ENCODE assay signal across 8 cellular contexts in the genomic region with DNA sequence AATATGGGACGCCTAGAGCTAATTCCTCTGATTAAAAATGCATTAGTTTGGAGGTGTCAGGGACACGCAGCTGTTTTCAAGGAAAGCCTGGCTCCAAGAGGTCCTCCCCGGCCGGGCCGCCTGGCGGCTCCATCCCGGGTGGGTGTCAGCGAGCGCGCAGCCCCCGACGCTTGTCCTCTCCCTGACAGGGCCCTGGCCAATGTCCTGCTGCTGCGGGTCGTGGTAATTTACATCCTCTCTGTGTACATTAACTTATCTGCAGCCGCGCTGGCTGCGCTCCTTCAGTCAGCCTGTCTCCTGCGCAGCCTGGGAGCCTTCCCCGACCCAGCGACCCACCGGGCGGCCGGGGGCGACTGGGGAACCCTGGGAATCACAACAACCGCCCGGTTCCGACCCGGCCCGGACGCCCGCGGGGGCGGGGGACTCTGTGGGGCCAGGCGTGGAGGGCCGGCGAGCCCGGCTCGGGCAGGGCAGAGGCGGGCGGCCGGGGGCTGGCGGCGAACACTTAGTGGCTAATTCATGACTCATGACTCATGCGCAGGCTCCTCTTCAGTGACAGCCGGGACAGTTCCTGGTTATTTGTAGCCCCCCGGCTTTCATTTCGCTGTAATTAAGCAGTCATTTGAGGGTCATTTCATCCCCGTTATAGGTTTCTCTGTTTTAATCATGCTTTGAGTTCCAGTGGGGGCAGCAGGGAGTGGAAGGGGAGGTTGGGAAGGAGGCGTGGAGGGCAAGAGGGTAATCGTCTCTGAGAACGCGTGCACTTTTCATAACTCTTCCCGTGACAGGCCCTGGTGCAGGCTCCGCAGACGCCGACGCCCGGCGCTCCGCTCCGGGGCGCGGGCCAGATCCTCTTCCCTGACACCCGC.
DNase-seq lines count a peak whose midpoint lies in the region; ATAC-seq and TF ChIP-seq lines count a peak whose summit lies in the region.

No MANE protein-coding gene starts in this region.

- H3K36me3 ChIP-seq in duodenal mucosa (ENCODE audit: control insufficient read depth in 1 of 2, insufficient read depth in 2 of 2, low read length in 2 of 2) = no peaks in the 10 kb centered on the region
- H3K36me3 ChIP-seq in lower lobe of right lung = no peaks in the 10 kb centered on the region
- no peaks in the 10 kb centered on the region for H3K36me3 ChIP-seq in thymus (ENCODE audit: control insufficient read depth, insufficient read depth)

- peak overlapping the region; percentile 54 to 69 for H3K9ac ChIP-seq in duodenal mucosa (ENCODE audit: low read depth in 1 of 2, low read length in 2 of 2)

- H3K27ac ChIP-seq in RWPE1 = peak overlapping the region; percentile 72
- H3K27ac ChIP-seq in duodenal mucosa (ENCODE audit: low read depth, low read length) = peak overlapping the region; percentile 71
- peak overlapping the region; percentile 86 for H3K27ac ChIP-seq in lower lobe of right lung
- no peak overlapping the region for H3K27ac ChIP-seq in thymus (ENCODE audit: low read depth)

- H3K4me1 ChIP-seq in duodenal mucosa (ENCODE audit: control insufficient read depth in 1 of 2, insufficient read depth in 2 of 2, low read length in 2 of 2) = peaks cover 0 to 17% of the 10 kb centered on the region in 2 donors
- peaks cover 10% of the 10 kb centered on the region for H3K4me1 ChIP-seq in lower lobe of right lung
- no peaks in the 10 kb centered on the region for H3K4me1 ChIP-seq in thymus (ENCODE audit: control insufficient read depth, insufficient read depth, low read length)

- TF ChIP-seq CTCF in RWPE1 (conservative IDR thresholded peaks at IDR 0.05; ENCODE audit: low read depth) (no peak), lower lobe of right lung (IDR thresholded peaks at IDR 0.05) (peak; percentile 34)

- H3K9me3 ChIP-seq in duodenal mucosa (ENCODE audit: control insufficient read depth in 1 of 2, low read length in 2 of 2) = no peaks in the 10 kb centered on the region
- no peaks in the 10 kb centered on the region for H3K9me3 ChIP-seq in lower lobe of right lung
- H3K9me3 ChIP-seq in thymus (ENCODE audit: control insufficient read depth) = no peaks in the 10 kb centered on the region

- intact Hi-C loops in lower lobe of right lung (cut with DNase I) = no loop called here

- H3K4me3 ChIP-seq in duodenal mucosa (ENCODE audit: low read depth in 1 of 2, low read length in 2 of 2) (peak overlapping the region; percentile 56 to 69), lower lobe of right lung (peak overlapping the region; percentile 59), thymus (ENCODE audit: low read length) (peak overlapping the region; percentile 32)

- peak; percentile 85 to 87 for ATAC-seq in lower lobe of right lung
- no peak for ATAC-seq in GM19467 (IDR thresholded peaks at IDR 0.05; ENCODE audit: unreplicated experiment)

- DNase-seq in DMS 273 (lab: John Stamatoyannopoulos, UW; ENCODE audit: unreplicated experiment) (peak; percentile 45), DMS 273 treated with DMSO at 0.1 percent for 48 hours (lab: John Stamatoyannopoulos, UW) (no peak), RWPE1 (ENCODE audit: low spot score) (peak; percentile 28), lower lobe of right lung (peak; percentile 73), NCI-H510A treated with DMSO at 0.1 percent for 48 hours (lab: John Stamatoyannopoulos, UW) (no peak)

- POLR2A ChIA-PET in RWPE1 (lab: Yijun Ruan, JAX; ENCODE audit: low non-redundant PET) = no interaction called here

- WGBS in thymus = 3% methylated on average over 64 of the region's 64 CpGs

- H3K27me3 ChIP-seq in duodenal mucosa (ENCODE audit: control insufficient read depth in 1 of 2, insufficient read depth in 2 of 2, low read length in 2 of 2) (no peaks in the 10 kb centered on the region), lower lobe of right lung (ENCODE audit: low read depth) (no peaks in the 10 kb centered on the region), thymus (ENCODE audit: control insufficient read depth, insufficient read depth) (peaks cover 35% of the 10 kb centered on the region)

- CTCF ChIA-PET in RWPE1 (lab: Yijun Ruan, JAX) = no interaction called here

Comparison
In these comparisons a context has a peak if more than half of its experiments do, and no peak if none do; other contexts are left out.
1. DNase-seq: peak in DMS 273 (single experiment), RWPE1 (single experiment) and lower lobe of right lung (single experiment); none in DMS 273 treated with DMSO at 0.1 percent for 48 hours (single experiment) and NCI-H510A treated with DMSO at 0.1 percent for 48 hours (single experiment).
2. Peak in every context shown above with its lines, with median percentiles within 50 percentile points of each other: H3K4me3 ChIP-seq.